ENCODE assay signal across 1 cellular context in the genomic region with DNA sequence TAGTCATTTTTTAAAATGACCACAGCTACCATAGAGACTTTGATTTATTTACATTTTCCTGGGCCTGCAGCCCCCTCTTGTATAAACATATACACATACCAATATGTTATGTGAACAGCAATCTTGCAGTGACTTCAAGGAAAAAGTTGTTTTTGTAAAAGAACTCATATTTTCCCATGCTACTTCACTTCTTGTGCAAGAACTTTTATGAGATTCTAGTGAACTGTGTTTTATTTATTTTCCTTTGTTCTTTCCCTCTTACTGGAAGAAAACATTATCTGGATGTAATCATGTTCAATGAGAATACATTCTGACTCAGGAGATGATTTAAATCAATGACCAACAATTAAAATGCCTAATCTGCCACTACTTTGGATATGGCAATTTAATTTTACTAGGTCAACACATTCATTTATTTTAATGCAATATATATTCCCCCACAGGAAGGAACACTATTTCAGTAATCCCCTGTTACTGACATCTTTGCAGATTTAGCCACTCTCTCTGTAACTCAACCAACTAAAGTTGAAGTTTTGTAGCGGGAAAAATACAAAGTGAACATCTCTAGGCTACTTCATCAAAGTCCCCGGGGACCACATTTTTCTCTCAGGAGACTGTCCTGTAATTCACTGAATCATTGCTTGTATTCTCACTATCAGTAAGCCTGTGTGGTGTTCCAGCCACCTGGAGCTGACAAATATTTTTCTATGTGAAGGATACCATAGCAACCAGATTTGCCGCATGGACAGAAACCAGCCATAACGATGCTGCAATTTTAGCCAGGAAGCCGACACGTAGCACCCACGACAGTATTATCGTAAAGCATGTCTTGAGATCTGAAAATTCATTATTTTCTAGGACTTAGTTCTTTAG.
TF ChIP-seq lines count a peak whose summit lies in the region.

No MANE protein-coding gene starts in this region.

TF ChIP-seq in GM12878, 131 proteins besides CTCF, POLR2A, EP300 and RAD21 (continued from another document):
- TF ChIP-seq, protein P1, sequence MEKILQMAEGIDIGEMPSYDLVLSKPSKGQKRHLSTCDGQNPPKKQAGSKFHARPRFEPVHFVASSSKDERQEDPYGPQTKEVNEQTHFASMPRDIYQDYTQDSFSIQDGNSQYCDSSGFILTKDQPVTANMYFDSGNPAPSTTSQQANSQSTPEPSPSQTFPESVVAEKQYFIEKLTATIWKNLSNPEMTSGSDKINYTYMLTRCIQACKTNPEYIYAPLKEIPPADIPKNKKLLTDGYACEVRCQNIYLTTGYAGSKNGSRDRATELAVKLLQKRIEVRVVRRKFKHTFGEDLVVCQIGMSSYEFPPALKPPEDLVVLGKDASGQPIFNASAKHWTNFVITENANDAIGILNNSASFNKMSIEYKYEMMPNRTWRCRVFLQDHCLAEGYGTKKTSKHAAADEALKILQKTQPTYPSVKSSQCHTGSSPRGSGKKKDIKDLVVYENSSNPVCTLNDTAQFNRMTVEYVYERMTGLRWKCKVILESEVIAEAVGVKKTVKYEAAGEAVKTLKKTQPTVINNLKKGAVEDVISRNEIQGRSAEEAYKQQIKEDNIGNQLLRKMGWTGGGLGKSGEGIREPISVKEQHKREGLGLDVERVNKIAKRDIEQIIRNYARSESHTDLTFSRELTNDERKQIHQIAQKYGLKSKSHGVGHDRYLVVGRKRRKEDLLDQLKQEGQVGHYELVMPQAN (conservative IDR thresholded peaks at IDR 0.05) = no peak
- TF ChIP-seq BACH1 (IDR thresholded peaks at IDR 0.05; ENCODE audit: borderline replicate concordance) (0 out of 2 replicates have a peak, but pooled peaks have one; percentile 49), ZNF384 (IDR thresholded peaks at IDR 0.05; ENCODE audit: borderline replicate concordance, low read depth, low read length) (no peak), RUNX3 (IDR thresholded peaks at IDR 0.05; ENCODE audit: low read length) (peak; percentile 87), BHLHE40 (IDR thresholded peaks at IDR 0.05; ENCODE audit: borderline replicate concordance in 1 of 2, low read depth in 2 of 2, low read length in 1 of 2) (peak; percentile 23 to 36; a peak in 2 of 4 replicates), CEBPB (IDR thresholded peaks at IDR 0.05; ENCODE audit: borderline replicate concordance in 1 of 2, low read depth in 2 of 2, low read length in 2 of 2) (peak in 1 of 2 experiments; percentile 42; a peak in 1 of 4 replicates), HDAC6 (IDR thresholded peaks at IDR 0.05; ENCODE audit: unreplicated experiment) (no peak), KDM1A (IDR thresholded peaks at IDR 0.05; ENCODE audit: borderline replicate concordance) (no peak), SMC3 (IDR thresholded peaks at IDR 0.05; ENCODE audit: borderline replicate concordance, low read length) (peak; percentile 7; the same call in 1 of the 2 replicates), ZNF274 (IDR thresholded peaks at IDR 0.05; ENCODE audit: insufficient read depth, insufficient read length) (no peak), NBN (IDR thresholded peaks at IDR 0.05) (peak; percentile 73)
- TF ChIP-seq, protein P2, sequence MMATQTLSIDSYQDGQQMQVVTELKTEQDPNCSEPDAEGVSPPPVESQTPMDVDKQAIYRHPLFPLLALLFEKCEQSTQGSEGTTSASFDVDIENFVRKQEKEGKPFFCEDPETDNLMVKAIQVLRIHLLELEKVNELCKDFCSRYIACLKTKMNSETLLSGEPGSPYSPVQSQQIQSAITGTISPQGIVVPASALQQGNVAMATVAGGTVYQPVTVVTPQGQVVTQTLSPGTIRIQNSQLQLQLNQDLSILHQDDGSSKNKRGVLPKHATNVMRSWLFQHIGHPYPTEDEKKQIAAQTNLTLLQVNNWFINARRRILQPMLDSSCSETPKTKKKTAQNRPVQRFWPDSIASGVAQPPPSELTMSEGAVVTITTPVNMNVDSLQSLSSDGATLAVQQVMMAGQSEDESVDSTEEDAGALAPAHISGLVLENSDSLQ (IDR thresholded peaks at IDR 0.05) = peak; percentile 47; the same call in 1 of the 2 replicates
- TF ChIP-seq, protein P3, sequence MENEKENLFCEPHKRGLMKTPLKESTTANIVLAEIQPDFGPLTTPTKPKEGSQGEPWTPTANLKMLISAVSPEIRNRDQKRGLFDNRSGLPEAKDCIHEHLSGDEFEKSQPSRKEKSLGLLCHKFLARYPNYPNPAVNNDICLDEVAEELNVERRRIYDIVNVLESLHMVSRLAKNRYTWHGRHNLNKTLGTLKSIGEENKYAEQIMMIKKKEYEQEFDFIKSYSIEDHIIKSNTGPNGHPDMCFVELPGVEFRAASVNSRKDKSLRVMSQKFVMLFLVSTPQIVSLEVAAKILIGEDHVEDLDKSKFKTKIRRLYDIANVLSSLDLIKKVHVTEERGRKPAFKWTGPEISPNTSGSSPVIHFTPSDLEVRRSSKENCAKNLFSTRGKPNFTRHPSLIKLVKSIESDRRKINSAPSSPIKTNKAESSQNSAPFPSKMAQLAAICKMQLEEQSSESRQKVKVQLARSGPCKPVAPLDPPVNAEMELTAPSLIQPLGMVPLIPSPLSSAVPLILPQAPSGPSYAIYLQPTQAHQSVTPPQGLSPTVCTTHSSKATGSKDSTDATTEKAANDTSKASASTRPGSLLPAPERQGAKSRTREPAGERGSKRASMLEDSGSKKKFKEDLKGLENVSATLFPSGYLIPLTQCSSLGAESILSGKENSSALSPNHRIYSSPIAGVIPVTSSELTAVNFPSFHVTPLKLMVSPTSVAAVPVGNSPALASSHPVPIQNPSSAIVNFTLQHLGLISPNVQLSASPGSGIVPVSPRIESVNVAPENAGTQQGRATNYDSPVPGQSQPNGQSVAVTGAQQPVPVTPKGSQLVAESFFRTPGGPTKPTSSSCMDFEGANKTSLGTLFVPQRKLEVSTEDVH (IDR thresholded peaks at IDR 0.05; ENCODE audit: low read depth, partially characterized antibody) = peak; percentile 86
- TF ChIP-seq, protein P4, sequence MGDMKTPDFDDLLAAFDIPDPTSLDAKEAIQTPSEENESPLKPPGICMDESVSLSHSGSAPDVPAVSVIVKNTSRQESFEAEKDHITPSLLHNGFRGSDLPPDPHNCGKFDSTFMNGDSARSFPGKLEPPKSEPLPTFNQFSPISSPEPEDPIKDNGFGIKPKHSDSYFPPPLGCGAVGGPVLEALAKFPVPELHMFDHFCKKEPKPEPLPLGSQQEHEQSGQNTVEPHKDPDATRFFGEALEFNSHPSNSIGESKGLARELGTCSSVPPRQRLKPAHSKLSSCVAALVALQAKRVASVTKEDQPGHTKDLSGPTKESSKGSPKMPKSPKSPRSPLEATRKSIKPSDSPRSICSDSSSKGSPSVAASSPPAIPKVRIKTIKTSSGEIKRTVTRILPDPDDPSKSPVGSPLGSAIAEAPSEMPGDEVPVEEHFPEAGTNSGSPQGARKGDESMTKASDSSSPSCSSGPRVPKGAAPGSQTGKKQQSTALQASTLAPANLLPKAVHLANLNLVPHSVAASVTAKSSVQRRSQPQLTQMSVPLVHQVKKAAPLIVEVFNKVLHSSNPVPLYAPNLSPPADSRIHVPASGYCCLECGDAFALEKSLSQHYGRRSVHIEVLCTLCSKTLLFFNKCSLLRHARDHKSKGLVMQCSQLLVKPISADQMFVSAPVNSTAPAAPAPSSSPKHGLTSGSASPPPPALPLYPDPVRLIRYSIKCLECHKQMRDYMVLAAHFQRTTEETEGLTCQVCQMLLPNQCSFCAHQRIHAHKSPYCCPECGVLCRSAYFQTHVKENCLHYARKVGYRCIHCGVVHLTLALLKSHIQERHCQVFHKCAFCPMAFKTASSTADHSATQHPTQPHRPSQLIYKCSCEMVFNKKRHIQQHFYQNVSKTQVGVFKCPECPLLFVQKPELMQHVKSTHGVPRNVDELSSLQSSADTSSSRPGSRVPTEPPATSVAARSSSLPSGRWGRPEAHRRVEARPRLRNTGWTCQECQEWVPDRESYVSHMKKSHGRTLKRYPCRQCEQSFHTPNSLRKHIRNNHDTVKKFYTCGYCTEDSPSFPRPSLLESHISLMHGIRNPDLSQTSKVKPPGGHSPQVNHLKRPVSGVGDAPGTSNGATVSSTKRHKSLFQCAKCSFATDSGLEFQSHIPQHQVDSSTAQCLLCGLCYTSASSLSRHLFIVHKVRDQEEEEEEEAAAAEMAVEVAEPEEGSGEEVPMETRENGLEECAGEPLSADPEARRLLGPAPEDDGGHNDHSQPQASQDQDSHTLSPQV (IDR thresholded peaks at IDR 0.05) = no peak; the same call in 1 of the 2 replicates
- TF ChIP-seq, protein P5, sequence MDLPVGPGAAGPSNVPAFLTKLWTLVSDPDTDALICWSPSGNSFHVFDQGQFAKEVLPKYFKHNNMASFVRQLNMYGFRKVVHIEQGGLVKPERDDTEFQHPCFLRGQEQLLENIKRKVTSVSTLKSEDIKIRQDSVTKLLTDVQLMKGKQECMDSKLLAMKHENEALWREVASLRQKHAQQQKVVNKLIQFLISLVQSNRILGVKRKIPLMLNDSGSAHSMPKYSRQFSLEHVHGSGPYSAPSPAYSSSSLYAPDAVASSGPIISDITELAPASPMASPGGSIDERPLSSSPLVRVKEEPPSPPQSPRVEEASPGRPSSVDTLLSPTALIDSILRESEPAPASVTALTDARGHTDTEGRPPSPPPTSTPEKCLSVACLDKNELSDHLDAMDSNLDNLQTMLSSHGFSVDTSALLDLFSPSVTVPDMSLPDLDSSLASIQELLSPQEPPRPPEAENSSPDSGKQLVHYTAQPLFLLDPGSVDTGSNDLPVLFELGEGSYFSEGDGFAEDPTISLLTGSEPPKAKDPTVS (IDR thresholded peaks at IDR 0.05; ENCODE audit: low read depth, low read length) = no peak
